Comparison of ENCODE assay signal across 8 cellular contexts in genomic region chr16:75251280-75252048, GRCh38. TPM values are rescaled to one million over a fixed set of nuclear protein-coding genes. Genes with fewer than 3 reads are reported as not detected.
DNase-seq lines count a peak whose midpoint lies in the region; ATAC-seq, FAIRE-seq and TF ChIP-seq lines count a peak whose summit lies in the region.

Gene BCAR1, minus strand, starts transcription at chr16:75251624. Its CDS starts 142 bp downstream, at chr16:75251482.

- H3K4me1 Mint-ChIP-seq in HFFc6 (ENCODE audit: low read depth), result peaks cover 74% of the 10 kb centered on the region
- no peaks in the 10 kb centered on the region for H3K4me1 Mint-ChIP-seq in activated T-cell treated with anti-CD3 and anti-CD28 coated beads, Interleukin-2, amount 50 U/mL, for 72 hours (ENCODE audit: low read depth)

- no peak for TF ChIP-seq RAD21 in neural cell (conservative IDR thresholded peaks at IDR 0.05)

- H3K9me3 Mint-ChIP-seq in HFFc6, result no peaks in the 10 kb centered on the region
- H3K9me3 Mint-ChIP-seq in activated T-cell treated with anti-CD3 and anti-CD28 coated beads, Interleukin-2, amount 50 U/mL, for 72 hours, result no peaks in the 10 kb centered on the region

- peak; percentile 6 for TF ChIP-seq CTCF in GM12865 (IDR thresholded peaks at IDR 0.05; ENCODE audit: insufficient read depth, low read depth, low read length, missing control alignments)
- peak; percentile 49 for TF ChIP-seq CTCF in HFFc6 (IDR thresholded peaks at IDR 0.05)
- TF ChIP-seq CTCF in neural cell (IDR thresholded peaks at IDR 0.05; ENCODE audit: poor library complexity, severe bottlenecking), result peak; percentile 44

- H3K9me3 ChIP-seq in neural cell (ENCODE audit: low read length), result no peaks in the 10 kb centered on the region

- peaks cover 6% of the 10 kb centered on the region for H4K20me1 ChIP-seq in neural cell (ENCODE audit: insufficient read depth)

- H3K27ac ChIP-seq in neural cell (ENCODE audit: low read length), result peak within 1 kb of the TSS; percentile 49

- no peak within 1 kb of the TSS for H2AFZ ChIP-seq in neural cell (ENCODE audit: low read depth, low read length)

- H3K27me3 Mint-ChIP-seq in HFFc6 (ENCODE audit: insufficient read depth), result peaks cover 23% of the 10 kb centered on the region
- peaks cover 67% of the 10 kb centered on the region for H3K27me3 Mint-ChIP-seq in activated T-cell treated with anti-CD3 and anti-CD28 coated beads, Interleukin-2, amount 50 U/mL, for 72 hours (ENCODE audit: low read depth)

- peak within 1 kb of the TSS; percentile 95 for H3K27ac Mint-ChIP-seq in HFFc6
- H3K27ac Mint-ChIP-seq in activated T-cell treated with anti-CD3 and anti-CD28 coated beads, Interleukin-2, amount 50 U/mL, for 72 hours, result no peak within 1 kb of the TSS

- DNase-seq in AG08395 (ENCODE audit: low spot score) (peak; percentile 88), GM12865 (ENCODE audit: low read depth) (peak; percentile 83), HFFc6 (peak; percentile 88), NCI-H146 treated with DMSO at 0.1 percent for 48 hours (lab: John Stamatoyannopoulos, UW; ENCODE audit: unreplicated experiment) (peak; percentile 45), frontal cortex (ENCODE audit: low spot score in 2 of 2) (peak; percentile 90 to 94)
- peak; percentile 31 to 35 for DNase-seq in activated T-cell treated with anti-CD3 and anti-CD28 coated beads, Interleukin-2, amount 50 U/mL, for 72 hours
- DNase-seq in NK-92 treated with Interleukin-12 subunit alpha and Interleukin-12 subunit beta, amount 100 ng/mL, for 24 hours (lab: John Stamatoyannopoulos, UW), result no peak

- H3K9ac ChIP-seq in neural cell (ENCODE audit: low read length), result peak within 1 kb of the TSS; percentile 67

- peak; percentile 74 for ATAC-seq in activated T-cell treated with anti-CD3 and anti-CD28 coated beads, Interleukin-2, amount 50 U/mL, for 72 hours (replicated peaks in 1 of 2)

- H3K4me2 ChIP-seq in neural cell (ENCODE audit: low read length), result peak within 1 kb of the TSS; percentile 59

- peak within 1 kb of the TSS; percentile 93 for H3K4me3 Mint-ChIP-seq in HFFc6
- peak within 1 kb of the TSS; percentile 75 to 77 for H3K4me3 Mint-ChIP-seq in activated T-cell treated with anti-CD3 and anti-CD28 coated beads, Interleukin-2, amount 50 U/mL, for 72 hours

- no peak for TF ChIP-seq EP300 in neural cell (conservative IDR thresholded peaks at IDR 0.05; ENCODE audit: poor library complexity, severe bottlenecking)

- no peaks in the 10 kb centered on the region for H3K36me3 ChIP-seq in neural cell (ENCODE audit: insufficient read depth, low read length)

- H3K36me3 Mint-ChIP-seq in HFFc6 (ENCODE audit: low read depth), result peaks cover 18% of the 10 kb centered on the region
- no peaks in the 10 kb centered on the region for H3K36me3 Mint-ChIP-seq in activated T-cell treated with anti-CD3 and anti-CD28 coated beads, Interleukin-2, amount 50 U/mL, for 72 hours (ENCODE audit: insufficient read depth in 2 of 2)

- FAIRE-seq in frontal cortex (lab: Jason Lieb, UNC), result no peak

- peak within 1 kb of the TSS; percentile 60 for H3K4me3 ChIP-seq in GM12865 (ENCODE audit: low read depth, low read length)
- peak within 1 kb of the TSS; percentile 83 for H3K4me3 ChIP-seq in neural cell (ENCODE audit: low read length)

- no peaks in the 10 kb centered on the region for H3F3A ChIP-seq in neural cell (ENCODE audit: insufficient read depth, low read length, poor library complexity, severe bottlenecking)

- H3K9me2 ChIP-seq in neural cell (ENCODE audit: insufficient read depth, low read length), result no peaks in the 10 kb centered on the region

- no peaks in the 10 kb centered on the region for H3K27me3 ChIP-seq in neural cell (ENCODE audit: insufficient read depth, low read depth, low read length)

- peaks cover 34% of the 10 kb centered on the region for H3K79me2 ChIP-seq in neural cell (replicated peaks; ENCODE audit: insufficient read depth, low read length)

TF ChIP-seq in neural cell, 6 proteins besides CTCF, POLR2A, EP300 and RAD21:
- TF ChIP-seq, protein P1, sequence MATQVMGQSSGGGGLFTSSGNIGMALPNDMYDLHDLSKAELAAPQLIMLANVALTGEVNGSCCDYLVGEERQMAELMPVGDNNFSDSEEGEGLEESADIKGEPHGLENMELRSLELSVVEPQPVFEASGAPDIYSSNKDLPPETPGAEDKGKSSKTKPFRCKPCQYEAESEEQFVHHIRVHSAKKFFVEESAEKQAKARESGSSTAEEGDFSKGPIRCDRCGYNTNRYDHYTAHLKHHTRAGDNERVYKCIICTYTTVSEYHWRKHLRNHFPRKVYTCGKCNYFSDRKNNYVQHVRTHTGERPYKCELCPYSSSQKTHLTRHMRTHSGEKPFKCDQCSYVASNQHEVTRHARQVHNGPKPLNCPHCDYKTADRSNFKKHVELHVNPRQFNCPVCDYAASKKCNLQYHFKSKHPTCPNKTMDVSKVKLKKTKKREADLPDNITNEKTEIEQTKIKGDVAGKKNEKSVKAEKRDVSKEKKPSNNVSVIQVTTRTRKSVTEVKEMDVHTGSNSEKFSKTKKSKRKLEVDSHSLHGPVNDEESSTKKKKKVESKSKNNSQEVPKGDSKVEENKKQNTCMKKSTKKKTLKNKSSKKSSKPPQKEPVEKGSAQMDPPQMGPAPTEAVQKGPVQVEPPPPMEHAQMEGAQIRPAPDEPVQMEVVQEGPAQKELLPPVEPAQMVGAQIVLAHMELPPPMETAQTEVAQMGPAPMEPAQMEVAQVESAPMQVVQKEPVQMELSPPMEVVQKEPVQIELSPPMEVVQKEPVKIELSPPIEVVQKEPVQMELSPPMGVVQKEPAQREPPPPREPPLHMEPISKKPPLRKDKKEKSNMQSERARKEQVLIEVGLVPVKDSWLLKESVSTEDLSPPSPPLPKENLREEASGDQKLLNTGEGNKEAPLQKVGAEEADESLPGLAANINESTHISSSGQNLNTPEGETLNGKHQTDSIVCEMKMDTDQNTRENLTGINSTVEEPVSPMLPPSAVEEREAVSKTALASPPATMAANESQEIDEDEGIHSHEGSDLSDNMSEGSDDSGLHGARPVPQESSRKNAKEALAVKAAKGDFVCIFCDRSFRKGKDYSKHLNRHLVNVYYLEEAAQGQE (IDR thresholded peaks at IDR 0.05; ENCODE audit: borderline replicate concordance), result peak; percentile 6
- no peak for TF ChIP-seq TAF1 (IDR thresholded peaks at IDR 0.05; ENCODE audit: low read depth)
- no peak for TF ChIP-seq POLR2AphosphoS5 (IDR thresholded peaks at IDR 0.05)
- TF ChIP-seq MXI1 (conservative IDR thresholded peaks at IDR 0.05; ENCODE audit: poor library complexity, severe bottlenecking), result peak; percentile 56

RNA-seq across cellular contexts. Expression of gene BCAR1, which starts in this region (rescaled TPM):
- 100 to 1,000 TPM; 126 to 148 (median 130) TPM for total RNA-seq in HFFc6 (2021; fragmentation: NEBNext Ultra II Directional; extraction: Animal tissue kit (Norgen Biotek cat#: 25700))
- total RNA-seq in activated T-cell treated with anti-CD3 and anti-CD28 coated beads, Interleukin-2, amount 50 U/mL, for 72 hours, result 1 to 10 TPM; 1.2 to 1.5 TPM
- 21.6 TPM for total RNA-seq in frontal cortex
- polyA plus RNA-seq in neural cell, result 38.9 and 39.1 TPM in 2 replicates
- polyA minus RNA-seq in neural cell, result 45.6 and 47.5 TPM in 2 replicates
